ENCODE assay signal across 17 cellular contexts in genomic region chr14:21494902-21495762, GRCh38. TPM values are rescaled to one million over a fixed set of nuclear protein-coding genes. Genes with fewer than 3 reads are reported as not detected.
DNase-seq lines count a peak whose midpoint lies in the region; ATAC-seq, FAIRE-seq and TF ChIP-seq lines count a peak whose summit lies in the region.
"Had no signal": no experiment of that assay in that cellular context is flagged by ENCODE, and none has a peak within 500 bp of the region (broad histone marks: within the 10 kb centered on the region; RNA-seq: fewer than 3 reads in every experiment).

No MANE protein-coding gene starts in this region.

- H3K4me3 ChIP-seq in CD8-positive, alpha-beta T cell (ENCODE audit: low read depth, low read length): no peak overlapping the region
- H3K4me3 ChIP-seq in HL-60 (replicated peaks; ENCODE audit: insufficient read depth, low read length) (no peak overlapping the region), K562 (no peak overlapping the region), lung (no peak overlapping the region), sigmoid colon (no peak overlapping the region)
- H3K4me3 ChIP-seq: coronary artery, gastrocnemius medialis, skin epidermis, thyroid gland had no signal

- no peaks in the 10 kb centered on the region for H3K9me3 Mint-ChIP-seq in CD8-positive, alpha-beta T cell
- H3K9me3 Mint-ChIP-seq in T-helper 2 cell treated with Interferon-gamma antibody and Interleukin-4, amounts not matched to agents 5 μg/mL and 100 μg/mL, for 36 hours: no peaks in the 10 kb centered on the region
- H3K9me3 Mint-ChIP-seq: naive thymus-derived CD8-positive, alpha-beta T cell had no signal

- in situ Hi-C loops in K562 (cut with MboI): no loop called here

- H4K20me1 ChIP-seq in K562 (replicated peaks; ENCODE audit: control insufficient read depth, insufficient read depth, low read length): no peaks in the 10 kb centered on the region; the same call in 1 of the 2 replicates

- H3K4me3 Mint-ChIP-seq in CD8-positive, alpha-beta T cell: no peak overlapping the region
- no peak overlapping the region for H3K4me3 Mint-ChIP-seq in T-helper 2 cell treated with Interferon-gamma antibody and Interleukin-4, amounts not matched to agents 5 μg/mL and 100 μg/mL, for 36 hours
- H3K4me3 Mint-ChIP-seq: naive thymus-derived CD8-positive, alpha-beta T cell had no signal

- H3K27ac ChIP-seq in CD8-positive, alpha-beta T cell (ENCODE audit: low read depth, low read length): no peak overlapping the region
- peak overlapping the region; percentile 18 for H3K27ac ChIP-seq in HL-60 (replicated peaks)
- no peak overlapping the region; the same call in 2 of the 3 replicates for H3K27ac ChIP-seq in K562 (ENCODE audit: extremely low read depth, low read depth, low read length)
- H3K27ac ChIP-seq in lung (ENCODE audit: low read depth in 1 of 2, low read length in 1 of 2): peak overlapping the region in 1 of 2 donors; percentile 1
- no peak overlapping the region for H3K27ac ChIP-seq in sigmoid colon
- H3K27ac ChIP-seq: coronary artery, skin epidermis, thyroid gland had no signal

- H3K9me1 ChIP-seq in K562 (ENCODE audit: control insufficient read depth, insufficient read depth, low read length): no peaks in the 10 kb centered on the region

- 39% methylated on average over 2 of the region's 2 CpGs for WGBS in K562 (ENCODE audit: insufficient coverage, low coverage, missing lambda C conversion rate)
- 64 to 83% methylated on average over 2 of the region's 2 CpGs for WGBS in lung, 2 donors
- 94 to 95% methylated on average over 2 of the region's 2 CpGs for WGBS in sigmoid colon, 2 donors

- H3K27me3 ChIP-seq in CD8-positive, alpha-beta T cell (ENCODE audit: insufficient read depth, low read length): no peaks in the 10 kb centered on the region
- H3K27me3 ChIP-seq in HL-60 (ENCODE audit: insufficient read depth, poor library complexity, severe bottlenecking) (no peaks in the 10 kb centered on the region), K562 (ENCODE audit: control insufficient read depth in 2 of 2, insufficient read depth in 2 of 2, low read length in 2 of 2) (no peaks in the 10 kb centered on the region), lung (ENCODE audit: control insufficient read depth, insufficient read depth) (no peaks in the 10 kb centered on the region), sigmoid colon (no peaks in the 10 kb centered on the region)
- H3K27me3 ChIP-seq: gastrocnemius medialis, thyroid gland had no signal

- CTCF ChIA-PET in CD8-positive, alpha-beta T cell (lab: Charles Lee): interaction anchor here (1.3 to 2.1 kb wide), 4 partner anchors 10 to 64 kb away, joined by 5 to 8 read pairs (median 6); partner anchors contain the start of gene METTL3
- CTCF ChIA-PET in K562 (lab: Yijun Ruan, JAX; ENCODE audit: low intra/inter-chr PET ratio): no interaction called here

- H3K4me2 ChIP-seq in K562 (ENCODE audit: insufficient read depth, low read length): no peak overlapping the region

- no peaks in the 10 kb centered on the region for H3K27me3 Mint-ChIP-seq in CD8-positive, alpha-beta T cell (ENCODE audit: low read depth)
- no peaks in the 10 kb centered on the region for H3K27me3 Mint-ChIP-seq in T-helper 2 cell treated with Interferon-gamma antibody and Interleukin-4, amounts not matched to agents 5 μg/mL and 100 μg/mL, for 36 hours (ENCODE audit: low read depth)
- H3K27me3 Mint-ChIP-seq: naive thymus-derived CD8-positive, alpha-beta T cell had no signal

- peaks cover 80% of the 10 kb centered on the region for H3K36me3 Mint-ChIP-seq in CD8-positive, alpha-beta T cell
- peaks cover 62% of the 10 kb centered on the region for H3K36me3 Mint-ChIP-seq in T-helper 2 cell treated with Interferon-gamma antibody and Interleukin-4, amounts not matched to agents 5 μg/mL and 100 μg/mL, for 36 hours (ENCODE audit: low read depth)

- H3K9me3 ChIP-seq in CD8-positive, alpha-beta T cell (ENCODE audit: low read length): no peaks in the 10 kb centered on the region
- no peaks in the 10 kb centered on the region for H3K9me3 ChIP-seq in K562 (replicated peaks; ENCODE audit: control insufficient read depth, insufficient read depth, low read depth, low read length)
- no peaks in the 10 kb centered on the region for H3K9me3 ChIP-seq in lung (ENCODE audit: control insufficient read depth in 2 of 2, insufficient read depth in 1 of 2, low read length in 1 of 2)
- no peaks in the 10 kb centered on the region for H3K9me3 ChIP-seq in sigmoid colon
- H3K9me3 ChIP-seq: gastrocnemius medialis, thyroid gland had no signal

- POLR2A ChIA-PET in CD8-positive, alpha-beta T cell (lab: Charles Lee): interaction anchor here (0.8 to 1.4 kb wide), 3 partner anchors 16 to 31 kb away, joined by 3 to 5 read pairs (median 4); partner anchors contain the start of genes METTL3, RAB2B and TOX4
- POLR2A ChIA-PET in K562 (lab: Yijun Ruan, JAX): interaction anchor here (0.6 to 1.0 kb wide), 3 partner anchors 14 to 91 kb away, joined by 3 read pairs; partner anchors contain the start of gene METTL3

- H2AFZ ChIP-seq in K562 (ENCODE audit: low read depth, low read length): no peak overlapping the region

- BruUV-seq in K562 (replicated peaks; lab: Mats Ljungman, UMichigan): no TSS peak

- H3K36me3 ChIP-seq in CD8-positive, alpha-beta T cell (ENCODE audit: insufficient read depth, low read length): peaks cover 44% of the 10 kb centered on the region
- H3K36me3 ChIP-seq in K562 (ENCODE audit: control insufficient read depth, insufficient read depth, low read length): peaks cover 72% of the 10 kb centered on the region
- peaks cover 32 to 43% of the 10 kb centered on the region in 2 donors for H3K36me3 ChIP-seq in lung (ENCODE audit: control insufficient read depth in 2 of 2, insufficient read depth in 2 of 2, low read length in 2 of 2)
- peaks cover 19 to 100% (median 58%) of the 10 kb centered on the region in 4 donors for H3K36me3 ChIP-seq in sigmoid colon

- FAIRE-seq in K562 (lab: Jason Lieb, UNC): no peak
- FAIRE-seq: HTR-8/SVneo had no signal

- peak overlapping the region; percentile 32 for H3K27ac Mint-ChIP-seq in CD8-positive, alpha-beta T cell
- no peak overlapping the region for H3K27ac Mint-ChIP-seq in T-helper 2 cell treated with Interferon-gamma antibody and Interleukin-4, amounts not matched to agents 5 μg/mL and 100 μg/mL, for 36 hours

- no peak for TF ChIP-seq POLR2A in K562 (conservative IDR thresholded peaks at IDR 0.05)
- TF ChIP-seq POLR2A in sigmoid colon (IDR thresholded peaks at IDR 0.05): no peak

- peaks cover 15% of the 10 kb centered on the region for H3K4me1 Mint-ChIP-seq in CD8-positive, alpha-beta T cell (ENCODE audit: low read depth)
- H3K4me1 Mint-ChIP-seq in T-helper 2 cell treated with Interferon-gamma antibody and Interleukin-4, amounts not matched to agents 5 μg/mL and 100 μg/mL, for 36 hours (ENCODE audit: low read depth): peaks cover 15% of the 10 kb centered on the region

- intact Hi-C loops in CD8-positive, alpha-beta T cell (cut with DNase I, micrococcal nuclease): no loop called here
- intact Hi-C loops in K562 (cut with micrococcal nuclease) (no loop called here), sigmoid colon (cut with DNase I) (no loop called here)

- no peak for TF ChIP-seq CTCF in CD8-positive, alpha-beta T cell (IDR thresholded peaks at IDR 0.05)
- TF ChIP-seq CTCF in HL-60 (IDR thresholded peaks at IDR 0.05; ENCODE audit: insufficient read depth, low read length): no peak
- TF ChIP-seq CTCF in K562 (IDR thresholded peaks at IDR 0.05 in 2 of 3, conservative IDR thresholded peaks at IDR 0.05 in 1 of 3; ENCODE audit: insufficient read depth in 2 of 3, low read depth in 1 of 3, low read length in 3 of 3): no peak
- TF ChIP-seq CTCF in lung (IDR thresholded peaks at IDR 0.05; ENCODE audit: control extremely low read depth, extremely low read depth): no peak
- TF ChIP-seq CTCF in sigmoid colon (IDR thresholded peaks at IDR 0.05): no peak

- TF ChIP-seq RAD21 in K562 (CRISPR knock-in tag; conservative IDR thresholded peaks at IDR 0.05 in 1 of 2, IDR thresholded peaks at IDR 0.05 in 1 of 2): no peak

- no peak overlapping the region for H3K9ac ChIP-seq in K562 (ENCODE audit: insufficient read depth in 1 of 2, low read depth in 2 of 2, low read length in 2 of 2)

- TF ChIP-seq EP300 in K562 (IDR thresholded peaks at IDR 0.05; ENCODE audit: low read length) (no peak), sigmoid colon (IDR thresholded peaks at IDR 0.05) (no peak)

- H3K79me2 ChIP-seq in K562 (ENCODE audit: control insufficient read depth, insufficient read depth, low read length): no peaks in the 10 kb centered on the region

- no peak for ATAC-seq in CD8-positive, alpha-beta T cell
- no peak for ATAC-seq in K562
- ATAC-seq in lung (ENCODE audit: insufficient read depth, low FRiP score): peak; percentile 31
- ATAC-seq: gastrocnemius medialis; naive thymus-derived CD8-positive, alpha-beta T cell had no signal

- H3K4me1 ChIP-seq in CD8-positive, alpha-beta T cell (ENCODE audit: insufficient read depth, low read length): peaks cover 13% of the 10 kb centered on the region
- H3K4me1 ChIP-seq in K562 (replicated peaks in 1 of 2; ENCODE audit: control insufficient read depth in 2 of 2, insufficient read depth in 2 of 2, low read length in 2 of 2) (no peaks in the 10 kb centered on the region), lung (ENCODE audit: control insufficient read depth in 2 of 2, insufficient read depth in 2 of 2, low read length in 2 of 2) (no peaks in the 10 kb centered on the region), sigmoid colon (peaks cover 0 to 7% (median 3%) of the 10 kb centered on the region in 4 donors)
- H3K4me1 ChIP-seq: gastrocnemius medialis had no signal

- no peak for DNase-seq in CD8-positive, alpha-beta T cell
- DNase-seq in HL-60 (ENCODE audit: low read depth in 1 of 2, low spot score in 1 of 2) (peak; percentile 17 to 29), K562 (ENCODE audit: extremely low read depth in 1 of 4, low spot score in 3 of 4) (no peak), lung (ENCODE audit: low spot score) (no peak), NCI-H345 (lab: John Stamatoyannopoulos, UW) (no peak), sigmoid colon (no peak)
- DNase-seq in T-helper 2 cell treated with Interferon-gamma antibody and Interleukin-4, amounts not matched to agents 5 μg/mL and 100 μg/mL, for 36 hours (ENCODE audit: low spot score): no peak
- DNase-seq: activated CD4-positive, alpha-beta T cell treated with anti-CD3 and anti-CD28 coated beads for 4 hours; activated gamma-delta T cell treated with Interleukin-2 at 50 U/mL for 16 hours; DMS 273 treated with DMSO at 0.1 percent for 48 hours; gastrocnemius medialis; naive thymus-derived CD8-positive, alpha-beta T cell; NCI-H146; thyroid gland had no signal

RNA-seq across cellular contexts. Expression of gene METTL3, which starts 16.0 kb away (rescaled TPM):
- total RNA-seq in CD8-positive, alpha-beta T cell: 10 to 100 TPM; 23.7 to 26.5 TPM
- total RNA-seq in K562 (2011; cell fraction: chromatin; rRNA removed; ENCODE audit: low replicate concordance): 295 and 322 TPM in 2 replicates
- 198 and 212 TPM in 2 replicates for total RNA-seq in K562 (2011; cell fraction: nucleolus; rRNA removed)
- total RNA-seq in K562 (2011; cell fraction: nucleoplasm; rRNA removed): 245 and 280 TPM in 2 replicates
- total RNA-seq in K562 (2014; rRNA removed): 47.8 and 61.1 TPM in 2 replicates
- total RNA-seq in K562 (2014; rRNA removed; fragmentation: Illumina TruSeq; extraction: Trizol): 57.7 and 65.7 TPM in 2 replicates
- 54.7 and 60.2 TPM in 2 replicates for total RNA-seq in K562 (2015; rRNA removed; fragmentation: Illumina TruSeq; extraction: Trizol)
- total RNA-seq in K562 (2021): 59.0 and 63.3 TPM in 2 replicates
- 151 and 164 TPM in 2 replicates for polyA plus RNA-seq in K562 (2011; rRNA removed)
- 92.2 and 102 TPM in 2 replicates for polyA plus RNA-seq in K562 (2011; cell fraction: cytosol; rRNA removed)
- 670 and 824 TPM in 2 replicates for polyA plus RNA-seq in K562 (2011; cell fraction: nucleus; rRNA removed)
- polyA plus RNA-seq in K562 (2012): 55.0 and 67.4 TPM in 2 replicates
- 68.3 and 74.8 TPM in 2 replicates for polyA plus RNA-seq in K562 (2014; fragmentation: Illumina TruSeq; extraction: Trizol)
- 10 to 100 TPM; 42.1 to 66.8 TPM for polyA plus RNA-seq in K562 (2014; fragmentation: Nextera tagmentation; extraction: Ambion mirVana)
- polyA plus RNA-seq in K562 (2014; rRNA removed): 102 and 115 TPM in 2 replicates
- polyA minus RNA-seq in K562 (2011; rRNA and poly(A)+ RNA removed): 77.7 and 80.8 TPM in 2 replicates
- polyA minus RNA-seq in K562 (2011; cell fraction: cytosol; rRNA and poly(A)+ RNA removed): 30.7 and 37.8 TPM in 2 replicates
- 88.6 and 132 TPM in 2 replicates for polyA minus RNA-seq in K562 (2011; cell fraction: nucleus; rRNA and poly(A)+ RNA removed)
- total RNA-seq in lung: 10 to 100 TPM; 40.9 to 77.2 TPM
- polyA plus RNA-seq in lung: 10 to 100 TPM; 34.6 to 47.8 TPM
- total RNA-seq in sigmoid colon: 10 to 100 TPM; 60.9 to 84.9 (median 75.4) TPM
- 10 to 100 TPM in 1 of 3 donors, 1 to 10 TPM in 2; 5.4 to 33.5 (median 9.0) TPM for polyA plus RNA-seq in sigmoid colon

RNA-seq across cellular contexts. Expression of gene TOX4, which starts 18.1 kb away (rescaled TPM):
- 100 to 1,000 TPM in 1 of 2 experiments, 10 to 100 TPM in 1; 95.0 to 100 TPM for total RNA-seq in CD8-positive, alpha-beta T cell
- 34.2 and 45.9 TPM in 2 replicates for total RNA-seq in K562 (2011; cell fraction: chromatin; rRNA removed; ENCODE audit: low replicate concordance)
- total RNA-seq in K562 (2011; cell fraction: nucleolus; rRNA removed): 28.7 and 29.0 TPM in 2 replicates
- total RNA-seq in K562 (2011; cell fraction: nucleoplasm; rRNA removed): 28.7 and 30.4 TPM in 2 replicates
- 9.9 and 14.0 TPM in 2 replicates for total RNA-seq in K562 (2014; rRNA removed)
- 23.5 and 29.5 TPM in 2 replicates for total RNA-seq in K562 (2014; rRNA removed; fragmentation: Illumina TruSeq; extraction: Trizol)
- 20.2 and 20.6 TPM in 2 replicates for total RNA-seq in K562 (2015; rRNA removed; fragmentation: Illumina TruSeq; extraction: Trizol)
- total RNA-seq in K562 (2021): 44.0 and 47.5 TPM in 2 replicates
- polyA plus RNA-seq in K562 (2011; rRNA removed): 61.8 and 64.1 TPM in 2 replicates
- polyA plus RNA-seq in K562 (2011; cell fraction: cytosol; rRNA removed): 58.0 and 70.0 TPM in 2 replicates
- polyA plus RNA-seq in K562 (2011; cell fraction: nucleus; rRNA removed): 55.1 and 55.6 TPM in 2 replicates
- 39.8 and 58.6 TPM in 2 replicates for polyA plus RNA-seq in K562 (2012)
- polyA plus RNA-seq in K562 (2014; fragmentation: Illumina TruSeq; extraction: Trizol): 46.4 and 61.6 TPM in 2 replicates
- polyA plus RNA-seq in K562 (2014; fragmentation: Nextera tagmentation; extraction: Ambion mirVana): 10 to 100 TPM; 41.0 to 76.5 TPM
- polyA plus RNA-seq in K562 (2014; rRNA removed): 33.8 and 34.1 TPM in 2 replicates
- polyA minus RNA-seq in K562 (2011; rRNA and poly(A)+ RNA removed): 45.4 and 52.8 TPM in 2 replicates
- polyA minus RNA-seq in K562 (2011; cell fraction: cytosol; rRNA and poly(A)+ RNA removed): 18.6 and 19.8 TPM in 2 replicates
- polyA minus RNA-seq in K562 (2011; cell fraction: nucleus; rRNA and poly(A)+ RNA removed): 10.4 and 14.7 TPM in 2 replicates
- 10 to 100 TPM; 42.8 to 82.9 TPM for total RNA-seq in lung
- polyA plus RNA-seq in lung: 10 to 100 TPM; 16.4 to 41.3 TPM
- 10 to 100 TPM; 40.0 to 71.8 (median 48.5) TPM for total RNA-seq in sigmoid colon
- 10 to 100 TPM; 22.2 to 34.2 (median 32.2) TPM for polyA plus RNA-seq in sigmoid colon

RNA-seq across cellular contexts. Expression of gene RAB2B, which starts 18.4 kb away (rescaled TPM):
- 10 to 100 TPM; 24.0 to 26.6 TPM for total RNA-seq in CD8-positive, alpha-beta T cell
- 19.5 and 32.5 TPM in 2 replicates for total RNA-seq in K562 (2011; cell fraction: chromatin; rRNA removed; ENCODE audit: low replicate concordance)
- total RNA-seq in K562 (2011; cell fraction: nucleolus; rRNA removed): 14.9 and 15.2 TPM in 2 replicates
- 26.8 and 40.2 TPM in 2 replicates for total RNA-seq in K562 (2011; cell fraction: nucleoplasm; rRNA removed)
- total RNA-seq in K562 (2014; rRNA removed): 5.5 and 8.3 TPM in 2 replicates
- 12.3 and 13.3 TPM in 2 replicates for total RNA-seq in K562 (2014; rRNA removed; fragmentation: Illumina TruSeq; extraction: Trizol)
- total RNA-seq in K562 (2015; rRNA removed; fragmentation: Illumina TruSeq; extraction: Trizol): 9.1 and 9.5 TPM in 2 replicates
- total RNA-seq in K562 (2021): 9.8 and 10.5 TPM in 2 replicates
- polyA plus RNA-seq in K562 (2011; rRNA removed): 18.7 and 19.8 TPM in 2 replicates
- polyA plus RNA-seq in K562 (2011; cell fraction: cytosol; rRNA removed): 7.8 and 16.5 TPM in 2 replicates
- 16.5 and 26.5 TPM in 2 replicates for polyA plus RNA-seq in K562 (2011; cell fraction: nucleus; rRNA removed)
- polyA plus RNA-seq in K562 (2012): 9.4 and 11.5 TPM in 2 replicates
- polyA plus RNA-seq in K562 (2014; fragmentation: Illumina TruSeq; extraction: Trizol): 10.3 and 11.1 TPM in 2 replicates
- polyA plus RNA-seq in K562 (2014; fragmentation: Nextera tagmentation; extraction: Ambion mirVana): 10 to 100 TPM in 1 of 2 experiments, 1 to 10 TPM in 1; 4.6 to 10.2 TPM
- 8.8 and 11.0 TPM in 2 replicates for polyA plus RNA-seq in K562 (2014; rRNA removed)
- 29.4 and 32.3 TPM in 2 replicates for polyA minus RNA-seq in K562 (2011; rRNA and poly(A)+ RNA removed)
- 5.9 and 7.5 TPM in 2 replicates for polyA minus RNA-seq in K562 (2011; cell fraction: cytosol; rRNA and poly(A)+ RNA removed)
- polyA minus RNA-seq in K562 (2011; cell fraction: nucleus; rRNA and poly(A)+ RNA removed): 8.2 and 16.6 TPM in 2 replicates
- 10 to 100 TPM; 22.3 to 42.7 TPM for total RNA-seq in lung
- 10 to 100 TPM; 14.8 to 18.5 TPM for polyA plus RNA-seq in lung
- 10 to 100 TPM; 22.7 to 28.5 (median 26.9) TPM for total RNA-seq in sigmoid colon
- polyA plus RNA-seq in sigmoid colon: 10 to 100 TPM in 1 of 3 donors, 1 to 10 TPM in 2; 6.7 to 10.8 (median 10.0) TPM

RNA-seq across cellular contexts. Expression of gene SALL2, which starts 31.0 kb away (rescaled TPM):
- 1 to 10 TPM; 1.4 to 1.6 TPM for total RNA-seq in CD8-positive, alpha-beta T cell
- 8.5 and 20.3 TPM in 2 replicates for total RNA-seq in K562 (2011; cell fraction: chromatin; rRNA removed; ENCODE audit: low replicate concordance)
- 11.3 and 18.3 TPM in 2 replicates for total RNA-seq in K562 (2011; cell fraction: nucleolus; rRNA removed)
- 14.9 and 17.3 TPM in 2 replicates for total RNA-seq in K562 (2011; cell fraction: nucleoplasm; rRNA removed)
- total RNA-seq in K562 (2014; rRNA removed) (10.0 and 12.1 TPM in 2 replicates), K562 (2014; rRNA removed; fragmentation: Illumina TruSeq; extraction: Trizol) (11.3 and 12.9 TPM in 2 replicates), K562 (2015; rRNA removed; fragmentation: Illumina TruSeq; extraction: Trizol) (14.2 and 15.8 TPM in 2 replicates), K562 (2021) (25.9 and 27.6 TPM in 2 replicates), lung (10 to 100 TPM in 1 of 2 donors, 1 to 10 TPM in 1; 10.0 to 10.2 TPM), sigmoid colon (10 to 100 TPM; 12.8 to 15.8 (median 14.1) TPM)
- polyA plus RNA-seq in K562 (2011; rRNA removed) (10.0 and 17.5 TPM in 2 replicates), K562 (2014; fragmentation: Illumina TruSeq; extraction: Trizol) (30.4 and 35.8 TPM in 2 replicates), K562 (2014; fragmentation: Nextera tagmentation; extraction: Ambion mirVana) (1 to 10 TPM; 6.6 to 9.9 TPM), K562 (2014; rRNA removed) (12.5 and 13.1 TPM in 2 replicates), lung (1 to 10 TPM; 2.9 to 6.1 TPM), sigmoid colon (1 to 10 TPM in 1 of 3 donors, under 1 TPM in 2; 0.46 to 2.9 (median 0.60) TPM)
- polyA plus RNA-seq in K562 (2011; cell fraction: cytosol; rRNA removed): 15.8 and 23.8 TPM in 2 replicates
- 14.0 and 21.8 TPM in 2 replicates for polyA plus RNA-seq in K562 (2011; cell fraction: nucleus; rRNA removed)
- 18.9 and 27.8 TPM in 2 replicates for polyA plus RNA-seq in K562 (2012)
- 17.5 and 19.8 TPM in 2 replicates for polyA minus RNA-seq in K562 (2011; rRNA and poly(A)+ RNA removed)
- polyA minus RNA-seq in K562 (2011; cell fraction: cytosol; rRNA and poly(A)+ RNA removed): 17.4 and 26.1 TPM in 2 replicates
- 9.0 and 10.7 TPM in 2 replicates for polyA minus RNA-seq in K562 (2011; cell fraction: nucleus; rRNA and poly(A)+ RNA removed)

RNA-seq across cellular contexts. Expression of gene CHD8, which starts 39.2 kb away (rescaled TPM):
- total RNA-seq in CD8-positive, alpha-beta T cell: 100 to 1,000 TPM; 132 to 144 TPM
- total RNA-seq in K562 (2011; cell fraction: chromatin; rRNA removed; ENCODE audit: low replicate concordance): 106 and 148 TPM in 2 replicates
- total RNA-seq in K562 (2011; cell fraction: nucleolus; rRNA removed): 49.3 and 52.2 TPM in 2 replicates
- 74.3 and 91.6 TPM in 2 replicates for total RNA-seq in K562 (2011; cell fraction: nucleoplasm; rRNA removed)
- total RNA-seq in K562 (2014; rRNA removed) (34.0 and 37.3 TPM in 2 replicates), K562 (2014; rRNA removed; fragmentation: Illumina TruSeq; extraction: Trizol) (32.8 TPM in 2 replicates), K562 (2015; rRNA removed; fragmentation: Illumina TruSeq; extraction: Trizol) (33.1 and 33.6 TPM in 2 replicates), K562 (2021) (43.5 and 51.2 TPM in 2 replicates), lung (10 to 100 TPM; 71.6 to 79.6 TPM), sigmoid colon (10 to 100 TPM; 36.0 to 53.5 (median 44.8) TPM)
- polyA plus RNA-seq in K562 (2011; rRNA removed) (11.1 and 15.3 TPM in 2 replicates), K562 (2014; fragmentation: Illumina TruSeq; extraction: Trizol) (34.5 and 36.9 TPM in 2 replicates), K562 (2014; fragmentation: Nextera tagmentation; extraction: Ambion mirVana) (10 to 100 TPM; 11.8 to 16.8 TPM), K562 (2014; rRNA removed) (18.1 and 18.8 TPM in 2 replicates), lung (10 to 100 TPM; 26.6 to 28.8 TPM), sigmoid colon (10 to 100 TPM in 2 of 3 donors, 1 to 10 TPM in 1; 9.0 to 32.9 (median 10.2) TPM)
- polyA plus RNA-seq in K562 (2011; cell fraction: cytosol; rRNA removed): 15.5 and 21.4 TPM in 2 replicates
- 56.0 and 87.4 TPM in 2 replicates for polyA plus RNA-seq in K562 (2011; cell fraction: nucleus; rRNA removed)
- polyA plus RNA-seq in K562 (2012): 31.9 and 65.0 TPM in 2 replicates
- polyA minus RNA-seq in K562 (2011; rRNA and poly(A)+ RNA removed): 30.5 and 38.1 TPM in 2 replicates
- 28.3 and 38.5 TPM in 2 replicates for polyA minus RNA-seq in K562 (2011; cell fraction: cytosol; rRNA and poly(A)+ RNA removed)
- polyA minus RNA-seq in K562 (2011; cell fraction: nucleus; rRNA and poly(A)+ RNA removed): 24.2 and 39.2 TPM in 2 replicates

Comparison
In these comparisons a context has a peak if more than half of its experiments do, and no peak if none do; other contexts are left out.
1. DNase-seq: peak in HL-60 (2 of 2); none in CD8-positive, alpha-beta T cell (0 of 7), K562 (0 of 4), lung (single experiment), T-helper 2 cell treated with Interferon-gamma antibody and Interleukin-4, amounts not matched to agents 5 μg/mL and 100 μg/mL, for 36 hours (single experiment), NCI-H345 (single experiment) and sigmoid colon (single experiment).